ENCODE assay signal across 9 cellular contexts in the genomic region with DNA sequence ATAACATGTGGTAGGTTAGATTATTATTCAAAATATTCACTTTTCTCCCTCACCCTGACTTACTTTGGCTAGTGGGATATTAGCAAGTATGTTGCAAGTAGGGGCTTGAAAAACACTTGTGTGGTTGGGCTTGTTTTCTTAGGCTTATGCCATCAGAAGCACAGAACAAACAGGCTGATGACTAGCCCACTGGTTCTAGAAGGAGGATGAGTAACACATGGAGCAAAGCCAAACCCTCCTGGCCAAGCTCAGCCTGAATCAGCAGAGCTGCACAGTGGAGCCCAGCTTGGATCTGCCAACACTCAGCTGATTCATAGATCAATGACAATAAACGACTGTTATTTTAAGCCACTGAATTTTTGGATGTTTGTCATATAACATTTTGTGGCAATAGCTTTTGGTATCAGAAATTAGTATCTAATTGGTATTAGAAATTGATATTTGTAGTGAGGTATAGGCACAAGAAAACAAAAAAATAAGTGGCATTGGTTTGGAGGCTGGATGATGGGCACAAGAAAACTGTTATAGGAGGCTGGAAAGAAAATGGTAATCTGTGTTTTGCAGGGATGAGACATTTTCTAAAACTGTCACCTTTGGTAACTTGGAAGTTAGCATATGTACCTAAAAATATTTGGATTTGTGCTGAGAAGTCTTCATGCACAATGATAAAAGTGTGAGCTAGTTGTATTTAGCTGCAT. TPM values are rescaled to one million over a fixed set of nuclear protein-coding genes. Genes with fewer than 3 reads are reported as not detected.
DNase-seq lines count a peak whose midpoint lies in the region; ATAC-seq and TF ChIP-seq lines count a peak whose summit lies in the region.
"Had no signal": no experiment of that assay in that cellular context is flagged by ENCODE, and none has a peak within 500 bp of the region (broad histone marks: within the 10 kb centered on the region; RNA-seq: fewer than 3 reads in every experiment).

No MANE protein-coding gene starts in this region.

- peaks cover 57% of the 10 kb centered on the region for H3K27me3 ChIP-seq in SK-N-SH (ENCODE audit: insufficient read depth)
- H3K27me3 ChIP-seq in gastrocnemius medialis = no peaks in the 10 kb centered on the region

- peaks cover 22% of the 10 kb centered on the region for H4K20me1 ChIP-seq in SK-N-SH (ENCODE audit: insufficient read depth)

- H3K9ac ChIP-seq in SK-N-SH = no peak overlapping the region

- POLR2A ChIA-PET in SK-N-SH (lab: Yijun Ruan, JAX) = no interaction called here

- H2AFZ ChIP-seq in SK-N-SH (ENCODE audit: low read depth) = no peak overlapping the region

- H3K9me3 ChIP-seq in SK-N-SH (no peaks in the 10 kb centered on the region), gastrocnemius medialis (no peaks in the 10 kb centered on the region)

- no peaks in the 10 kb centered on the region for H3K36me3 ChIP-seq in SK-N-SH (replicated peaks in 1 of 2; ENCODE audit: control insufficient read depth in 1 of 2, insufficient read depth in 2 of 2, low read length in 1 of 2)
- no peaks in the 10 kb centered on the region for H3K36me3 ChIP-seq in gastrocnemius medialis

- H3K4me3 ChIP-seq in SK-N-SH (ENCODE audit: low read depth in 2 of 2, low read length in 1 of 2) (no peak overlapping the region), gastrocnemius medialis (no peak overlapping the region)

- DNase-seq in GOT3 (lab: John Stamatoyannopoulos, UW) = peak; percentile 32
- DNase-seq in SK-N-SH = no peak
- peak; percentile 52 for DNase-seq in glomerular endothelial cell (ENCODE audit: extremely low read depth, low read depth, low spot score)
- DNase-seq in gastrocnemius medialis = peak; percentile 68 to 70
- DNase-seq in SKM-1 treated with dmso at 0.1 percent for 144 hours (lab: John Stamatoyannopoulos, UW; ENCODE audit: unreplicated experiment) = no peak
- DNase-seq in HuH-7 (ENCODE audit: low spot score) = no peak
- no peak for DNase-seq in RPMI8226
- no peak for DNase-seq in activated CD4-positive, CD25-positive, alpha-beta regulatory T cell (lab: John Stamatoyannopoulos, UW)
- DNase-seq: islet precursor cell had no signal

- TF ChIP-seq RAD21 in SK-N-SH (IDR thresholded peaks at IDR 0.05; ENCODE audit: low read length) = no peak

- TF ChIP-seq CTCF in SK-N-SH (IDR thresholded peaks at IDR 0.05) = no peak
- TF ChIP-seq CTCF in gastrocnemius medialis (IDR thresholded peaks at IDR 0.05 in 4 of 5, conservative IDR thresholded peaks at IDR 0.05 in 1 of 5) = no peak

- H3F3A ChIP-seq in SK-N-SH (replicated peaks; ENCODE audit: insufficient read depth) = peaks cover 15% of the 10 kb centered on the region

- H3K4me2 ChIP-seq in SK-N-SH = no peak overlapping the region

- intact Hi-C loops in gastrocnemius medialis (cut with DNase I; ENCODE audit: low total_unique reads) = no loop called here

- TF ChIP-seq POLR2A in gastrocnemius medialis (IDR thresholded peaks at IDR 0.05) = no peak

- peak; percentile 95 to 98 for ATAC-seq in gastrocnemius medialis

- no peak overlapping the region for H3K27ac ChIP-seq in SK-N-SH (ENCODE audit: low read depth in 2 of 2, low read length in 1 of 2)
- H3K27ac ChIP-seq in gastrocnemius medialis = peak overlapping the region in 2 of 4 donors; percentile 36 to 63

- TF ChIP-seq EP300 in SK-N-SH (IDR thresholded peaks at IDR 0.05; ENCODE audit: borderline replicate concordance in 1 of 2, low read depth in 1 of 2, low read length in 1 of 2) = peak in 1 of 2 experiments; percentile 34; a peak in 1 of 4 replicates

- H3K9me2 ChIP-seq in SK-N-SH = no peaks in the 10 kb centered on the region

- no peaks in the 10 kb centered on the region for H3K79me2 ChIP-seq in SK-N-SH (ENCODE audit: insufficient read depth)

- CTCF ChIA-PET in SK-N-SH (lab: Yijun Ruan, JAX) = interaction anchor here (0.7 to 3.8 kb wide), 6 partner anchors 9 to 385 kb away, joined by 3 to 15 read pairs (median 4); partner anchors contain the start of gene WDR41

- in situ Hi-C loops in gastrocnemius medialis (cut with MboI; ENCODE audit: low sequenced_read_pairs in 4 of 4) = loop anchor here in 1 of 4 donors (25.0 kb wide), 1 partner anchor 354 kb away; the partner anchor contains the start of gene WDR41

- H3K4me1 ChIP-seq in SK-N-SH (ENCODE audit: control insufficient read depth in 1 of 2, insufficient read depth in 2 of 2, low read depth in 1 of 2, low read length in 1 of 2) (0 out of 4 replicates have a peak, but pooled peaks cover 0 to 4% of the 10 kb centered on the region in 2 experiments), gastrocnemius medialis (peaks cover 0 to 9% of the 10 kb centered on the region in 2 donors)

- 3% methylated on average over 1 of the region's 1 CpG for WGBS in SK-N-SH (ENCODE audit: low lambda C conversion rate)

TF ChIP-seq in SK-N-SH, 30 proteins besides CTCF, POLR2A, EP300 and RAD21 (continues in another document):
- TF ChIP-seq EZH2phosphoT487 (IDR thresholded peaks at IDR 0.05; ENCODE audit: borderline replicate concordance, low read depth) (no peak), SMC3 (IDR thresholded peaks at IDR 0.05; ENCODE audit: low read depth, low read length) (no peak), TEAD4 (IDR thresholded peaks at IDR 0.05; ENCODE audit: borderline replicate concordance, insufficient read depth) (peak; percentile 74; the same call in 1 of the 2 replicates), ELF1 (IDR thresholded peaks at IDR 0.05) (no peak), MEF2A (IDR thresholded peaks at IDR 0.05; ENCODE audit: borderline replicate concordance, low read depth) (no peak; the same call in 1 of the 2 replicates), RCOR1 (IDR thresholded peaks at IDR 0.05; ENCODE audit: low read length) (no peak), FOSL2 (IDR thresholded peaks at IDR 0.05; ENCODE audit: borderline replicate concordance, low read depth) (peak; percentile 95), REST (IDR thresholded peaks at IDR 0.05; ENCODE audit: low read depth, low read length) (no peak), TAF1 (IDR thresholded peaks at IDR 0.05; ENCODE audit: borderline replicate concordance, low read depth, low read length) (no peak), POLR2AphosphoS5 (IDR thresholded peaks at IDR 0.05; ENCODE audit: low read depth, low read length) (peak; percentile 55; the same call in 1 of the 2 replicates), GABPA (IDR thresholded peaks at IDR 0.05; ENCODE audit: low read depth) (no peak), NFIC (IDR thresholded peaks at IDR 0.05; ENCODE audit: borderline replicate concordance) (peak; percentile 98), SIN3A (IDR thresholded peaks at IDR 0.05; ENCODE audit: borderline replicate concordance, low read depth, low read length) (no peak), RXRA (IDR thresholded peaks at IDR 0.05; ENCODE audit: borderline replicate concordance, low read depth) (no peak; the same call in 1 of the 2 replicates), FOXM1 (IDR thresholded peaks at IDR 0.05; ENCODE audit: low read depth) (no peak)
- TF ChIP-seq, protein P1, sequence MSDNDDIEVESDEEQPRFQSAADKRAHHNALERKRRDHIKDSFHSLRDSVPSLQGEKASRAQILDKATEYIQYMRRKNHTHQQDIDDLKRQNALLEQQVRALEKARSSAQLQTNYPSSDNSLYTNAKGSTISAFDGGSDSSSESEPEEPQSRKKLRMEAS (IDR thresholded peaks at IDR 0.05; ENCODE audit: low read depth) = peak; percentile 70
- TF ChIP-seq, protein P2, sequence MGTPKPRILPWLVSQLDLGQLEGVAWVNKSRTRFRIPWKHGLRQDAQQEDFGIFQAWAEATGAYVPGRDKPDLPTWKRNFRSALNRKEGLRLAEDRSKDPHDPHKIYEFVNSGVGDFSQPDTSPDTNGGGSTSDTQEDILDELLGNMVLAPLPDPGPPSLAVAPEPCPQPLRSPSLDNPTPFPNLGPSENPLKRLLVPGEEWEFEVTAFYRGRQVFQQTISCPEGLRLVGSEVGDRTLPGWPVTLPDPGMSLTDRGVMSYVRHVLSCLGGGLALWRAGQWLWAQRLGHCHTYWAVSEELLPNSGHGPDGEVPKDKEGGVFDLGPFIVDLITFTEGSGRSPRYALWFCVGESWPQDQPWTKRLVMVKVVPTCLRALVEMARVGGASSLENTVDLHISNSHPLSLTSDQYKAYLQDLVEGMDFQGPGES (IDR thresholded peaks at IDR 0.05; ENCODE audit: low read depth, low read length) = no peak

RNA-seq across cellular contexts. Expression of gene ZBED3, which starts 46.1 kb away (rescaled TPM):
- 5.8 TPM in 2 replicates for polyA plus RNA-seq in SK-N-SH (2012; rRNA removed)
- polyA plus RNA-seq in SK-N-SH (2012; cell fraction: cytosol; rRNA removed) = 4.8 and 5.1 TPM in 2 replicates
- 4.3 and 5.1 TPM in 2 replicates for polyA plus RNA-seq in SK-N-SH (2012; cell fraction: nucleus; rRNA removed)
- 7.1 and 12.0 TPM in 2 replicates for total RNA-seq in glomerular endothelial cell
- 1 to 10 TPM in 2 of 4 donors, under 1 TPM in 2; 0.53 to 1.2 (median 0.94) TPM for total RNA-seq in gastrocnemius medialis

Comparison
In these comparisons a context has a peak if more than half of its experiments do, and no peak if none do; other contexts are left out.
1. DNase-seq: peak in GOT3 (single experiment), glomerular endothelial cell (single experiment) and gastrocnemius medialis (2 of 2); none in SK-N-SH (single experiment), SKM-1 treated with dmso at 0.1 percent for 144 hours (single experiment), HuH-7 (single experiment), RPMI8226 (single experiment) and activated CD4-positive, CD25-positive, alpha-beta regulatory T cell (0 of 4).